1 cellular context compared by ENCODE assay signal in the genomic region with DNA sequence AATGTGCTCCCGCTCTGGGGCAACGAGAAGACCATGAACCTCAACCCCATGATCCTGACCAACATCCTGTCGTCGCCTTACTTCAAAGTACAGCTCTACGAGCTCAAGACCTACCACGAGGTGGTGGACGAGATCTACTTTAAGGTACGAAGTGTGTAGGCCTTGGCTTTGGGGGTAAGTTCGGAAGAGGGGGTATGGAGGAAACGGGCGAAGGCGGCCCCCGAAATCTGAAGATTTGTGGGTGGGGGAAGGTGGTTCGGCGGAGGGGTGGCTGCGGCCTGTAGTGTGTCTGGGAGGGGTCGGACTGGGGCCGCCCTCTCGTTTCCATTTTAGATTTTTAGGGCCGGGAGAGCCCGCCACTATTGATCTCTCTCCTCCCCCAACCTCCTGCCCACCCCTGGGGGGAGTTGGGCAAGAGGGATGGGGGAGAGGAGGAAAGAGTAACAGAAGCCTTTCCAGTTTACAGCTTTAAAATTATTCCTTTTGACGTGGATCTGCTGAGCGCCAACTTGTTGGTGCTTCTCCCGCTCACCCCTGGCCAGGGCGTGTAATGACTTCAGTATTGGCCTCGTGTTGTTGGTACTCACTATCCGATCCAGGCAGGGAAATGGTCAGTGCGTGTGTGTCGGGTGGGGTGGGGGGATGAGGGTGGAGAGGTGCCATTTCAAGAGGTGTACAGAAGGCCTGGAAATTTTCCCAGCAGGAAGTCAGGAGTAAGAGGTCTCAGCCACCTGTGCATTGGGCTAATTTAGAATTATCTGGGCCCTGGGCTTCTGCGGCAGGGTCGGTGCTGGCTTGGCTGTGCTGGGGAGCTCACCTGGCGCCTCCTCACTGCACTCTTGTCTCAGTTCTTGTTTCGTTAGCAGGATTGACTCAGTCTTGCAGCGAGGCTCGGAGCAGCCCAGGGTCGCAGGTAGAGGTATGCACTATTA.
A peak's percentile ranks its signal among the peaks of the same experiment; 100 is the strongest.
TF ChIP-seq lines count a peak whose summit lies in the region.

No MANE protein-coding gene starts in this region.

TF ChIP-seq in K562, 482 proteins besides CTCF, POLR2A, EP300 and RAD21 (continued from another document and continues in another):
- TF ChIP-seq YY1 (IDR thresholded peaks at IDR 0.05; ENCODE audit: borderline replicate concordance in 1 of 3, control insufficient read depth in 1 of 3, extremely low read depth in 1 of 3, insufficient read depth in 3 of 3, insufficient read length in 1 of 3, insufficient replicate concordance in 2 of 3, low read depth in 1 of 3, low read length in 2 of 3) (peak in 2 of 3 experiments; percentile 5 to 58), ZKSCAN3 (CRISPR knock-in tag; IDR thresholded peaks at IDR 0.05) (no peak), FOXK1 (CRISPR knock-in tag; IDR thresholded peaks at IDR 0.05; ENCODE audit: borderline replicate concordance) (0 out of 2 replicates have a peak, but pooled peaks have one; percentile 68), MTA2 (IDR thresholded peaks at IDR 0.05; ENCODE audit: low read depth) (no peak), PTTG1 (tag; IDR thresholded peaks at IDR 0.05; ENCODE audit: low read depth) (no peak), CREB1 (IDR thresholded peaks at IDR 0.05) (no peak), CREB1 (CRISPR knock-in tag; IDR thresholded peaks at IDR 0.05) (0 out of 2 replicates have a peak, but pooled peaks have one; percentile 18), STAT6 (CRISPR knock-in tag; IDR thresholded peaks at IDR 0.05) (no peak; the same call in 1 of the 2 replicates), GABPA (tag; conservative IDR thresholded peaks at IDR 0.05; ENCODE audit: low read depth) (no peak), PCBP1 (IDR thresholded peaks at IDR 0.05; ENCODE audit: low read depth, low read length, poor library complexity, severe bottlenecking) (no peak), TAF1 (IDR thresholded peaks at IDR 0.05; ENCODE audit: control insufficient read depth, extremely low read depth, insufficient read depth, low read length, severe bottlenecking) (peak; percentile 31), CSDE1 (IDR thresholded peaks at IDR 0.05) (no peak), HMGN3 (IDR thresholded peaks at IDR 0.05; ENCODE audit: borderline replicate concordance, extremely low read depth, insufficient read length, low read depth, low read length) (no peak), HDGF (IDR thresholded peaks at IDR 0.05) (peak; percentile 36; the same call in 1 of the 2 replicates), ARID2 (IDR thresholded peaks at IDR 0.05) (no peak; the same call in 1 of the 2 replicates), NFATC3 (IDR thresholded peaks at IDR 0.05) (no peak), ZNF707 (CRISPR knock-in tag; conservative IDR thresholded peaks at IDR 0.05) (no peak), GATAD2A (IDR thresholded peaks at IDR 0.05) (no peak), CBFA2T2 (conservative IDR thresholded peaks at IDR 0.05) (no peak), RBFOX2 (IDR thresholded peaks at IDR 0.05; ENCODE audit: low read depth, low read length) (peak; percentile 11; the same call in 1 of the 2 replicates), PPARD (CRISPR knock-in tag; IDR thresholded peaks at IDR 0.05) (no peak), ADNP (tag; IDR thresholded peaks at IDR 0.05) (no peak), CTCFL (IDR thresholded peaks at IDR 0.05; ENCODE audit: borderline replicate concordance, insufficient read depth, low read depth, low read length, poor library complexity, severe bottlenecking) (no peak), HLTF (IDR thresholded peaks at IDR 0.05) (no peak), CAMTA2 (CRISPR knock-in tag; conservative IDR thresholded peaks at IDR 0.05) (no peak), ZBTB17 (CRISPR knock-in tag; IDR thresholded peaks at IDR 0.05) (no peak), ZNF174 (CRISPR knock-in tag; IDR thresholded peaks at IDR 0.05) (no peak), ZNF699 (CRISPR knock-in tag; IDR thresholded peaks at IDR 0.05; ENCODE audit: insufficient replicate concordance) (no peak), ARID3A (IDR thresholded peaks at IDR 0.05; ENCODE audit: borderline replicate concordance, low read depth, low read length) (no peak), ERF (CRISPR knock-in tag; IDR thresholded peaks at IDR 0.05) (no peak), PYGO2 (tag; IDR thresholded peaks at IDR 0.05) (no peak), ZNF184 (CRISPR knock-in tag; IDR thresholded peaks at IDR 0.05) (no peak), ARNT (IDR thresholded peaks at IDR 0.05) (no peak), ZBTB49 (CRISPR knock-in tag; IDR thresholded peaks at IDR 0.05; ENCODE audit: borderline replicate concordance) (peak; percentile 83; the same call in 1 of the 2 replicates), RBM22 (IDR thresholded peaks at IDR 0.05; ENCODE audit: low read depth, low read length, poor library complexity, severe bottlenecking) (peak; percentile 7), NR2F6 (CRISPR knock-in tag; IDR thresholded peaks at IDR 0.05) (no peak), ZNF551 (CRISPR knock-in tag; IDR thresholded peaks at IDR 0.05) (no peak), ZNF57 (CRISPR knock-in tag; IDR thresholded peaks at IDR 0.05) (no peak), BRD9 (IDR thresholded peaks at IDR 0.05; ENCODE audit: low read depth, partially characterized antibody) (peak; percentile 48), SIN3A (IDR thresholded peaks at IDR 0.05; ENCODE audit: borderline replicate concordance in 2 of 2, control insufficient read depth in 1 of 2, low read depth in 2 of 2, low read length in 2 of 2) (0 out of 4 replicates have a peak, but pooled peaks have one; percentile 13 to 23), BRCA1 (IDR thresholded peaks at IDR 0.05) (no peak), BRCA1 (CRISPR knock-in tag; IDR thresholded peaks at IDR 0.05) (no peak), RBM14 (IDR thresholded peaks at IDR 0.05; ENCODE audit: borderline replicate concordance, insufficient read depth, low read depth, low read length) (no peak)
- TF ChIP-seq, protein P1, sequence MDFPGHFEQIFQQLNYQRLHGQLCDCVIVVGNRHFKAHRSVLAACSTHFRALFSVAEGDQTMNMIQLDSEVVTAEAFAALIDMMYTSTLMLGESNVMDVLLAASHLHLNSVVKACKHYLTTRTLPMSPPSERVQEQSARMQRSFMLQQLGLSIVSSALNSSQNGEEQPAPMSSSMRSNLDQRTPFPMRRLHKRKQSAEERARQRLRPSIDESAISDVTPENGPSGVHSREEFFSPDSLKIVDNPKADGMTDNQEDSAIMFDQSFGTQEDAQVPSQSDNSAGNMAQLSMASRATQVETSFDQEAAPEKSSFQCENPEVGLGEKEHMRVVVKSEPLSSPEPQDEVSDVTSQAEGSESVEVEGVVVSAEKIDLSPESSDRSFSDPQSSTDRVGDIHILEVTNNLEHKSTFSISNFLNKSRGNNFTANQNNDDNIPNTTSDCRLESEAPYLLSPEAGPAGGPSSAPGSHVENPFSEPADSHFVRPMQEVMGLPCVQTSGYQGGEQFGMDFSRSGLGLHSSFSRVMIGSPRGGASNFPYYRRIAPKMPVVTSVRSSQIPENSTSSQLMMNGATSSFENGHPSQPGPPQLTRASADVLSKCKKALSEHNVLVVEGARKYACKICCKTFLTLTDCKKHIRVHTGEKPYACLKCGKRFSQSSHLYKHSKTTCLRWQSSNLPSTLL (IDR thresholded peaks at IDR 0.05), result no peak
- TF ChIP-seq, protein P2, sequence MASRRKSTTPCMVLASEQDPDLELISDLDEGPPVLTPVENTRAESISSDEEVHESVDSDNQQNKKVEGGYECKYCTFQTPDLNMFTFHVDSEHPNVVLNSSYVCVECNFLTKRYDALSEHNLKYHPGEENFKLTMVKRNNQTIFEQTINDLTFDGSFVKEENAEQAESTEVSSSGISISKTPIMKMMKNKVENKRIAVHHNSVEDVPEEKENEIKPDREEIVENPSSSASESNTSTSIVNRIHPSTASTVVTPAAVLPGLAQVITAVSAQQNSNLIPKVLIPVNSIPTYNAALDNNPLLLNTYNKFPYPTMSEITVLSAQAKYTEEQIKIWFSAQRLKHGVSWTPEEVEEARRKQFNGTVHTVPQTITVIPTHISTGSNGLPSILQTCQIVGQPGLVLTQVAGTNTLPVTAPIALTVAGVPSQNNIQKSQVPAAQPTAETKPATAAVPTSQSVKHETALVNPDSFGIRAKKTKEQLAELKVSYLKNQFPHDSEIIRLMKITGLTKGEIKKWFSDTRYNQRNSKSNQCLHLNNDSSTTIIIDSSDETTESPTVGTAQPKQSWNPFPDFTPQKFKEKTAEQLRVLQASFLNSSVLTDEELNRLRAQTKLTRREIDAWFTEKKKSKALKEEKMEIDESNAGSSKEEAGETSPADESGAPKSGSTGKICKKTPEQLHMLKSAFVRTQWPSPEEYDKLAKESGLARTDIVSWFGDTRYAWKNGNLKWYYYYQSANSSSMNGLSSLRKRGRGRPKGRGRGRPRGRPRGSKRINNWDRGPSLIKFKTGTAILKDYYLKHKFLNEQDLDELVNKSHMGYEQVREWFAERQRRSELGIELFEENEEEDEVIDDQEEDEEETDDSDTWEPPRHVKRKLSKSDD (conservative IDR thresholded peaks at IDR 0.05; ENCODE audit: low read length), result no peak
- TF ChIP-seq, protein P3, sequence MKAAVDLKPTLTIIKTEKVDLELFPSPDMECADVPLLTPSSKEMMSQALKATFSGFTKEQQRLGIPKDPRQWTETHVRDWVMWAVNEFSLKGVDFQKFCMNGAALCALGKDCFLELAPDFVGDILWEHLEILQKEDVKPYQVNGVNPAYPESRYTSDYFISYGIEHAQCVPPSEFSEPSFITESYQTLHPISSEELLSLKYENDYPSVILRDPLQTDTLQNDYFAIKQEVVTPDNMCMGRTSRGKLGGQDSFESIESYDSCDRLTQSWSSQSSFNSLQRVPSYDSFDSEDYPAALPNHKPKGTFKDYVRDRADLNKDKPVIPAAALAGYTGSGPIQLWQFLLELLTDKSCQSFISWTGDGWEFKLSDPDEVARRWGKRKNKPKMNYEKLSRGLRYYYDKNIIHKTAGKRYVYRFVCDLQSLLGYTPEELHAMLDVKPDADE (conservative IDR thresholded peaks at IDR 0.05; ENCODE audit: control insufficient read depth, low read depth, low read length), result no peak; the same call in 1 of the 2 replicates
- TF ChIP-seq, protein P4, sequence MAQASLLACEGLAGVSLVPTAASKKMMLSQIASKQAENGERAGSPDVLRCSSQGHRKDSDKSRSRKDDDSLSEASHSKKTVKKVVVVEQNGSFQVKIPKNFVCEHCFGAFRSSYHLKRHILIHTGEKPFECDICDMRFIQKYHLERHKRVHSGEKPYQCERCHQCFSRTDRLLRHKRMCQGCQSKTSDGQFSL (CRISPR knock-in tag; IDR thresholded peaks at IDR 0.05), result no peak; the same call in 1 of the 2 replicates
- TF ChIP-seq, protein P4 (tag; IDR thresholded peaks at IDR 0.05), result no peak
